In the genomic region with DNA sequence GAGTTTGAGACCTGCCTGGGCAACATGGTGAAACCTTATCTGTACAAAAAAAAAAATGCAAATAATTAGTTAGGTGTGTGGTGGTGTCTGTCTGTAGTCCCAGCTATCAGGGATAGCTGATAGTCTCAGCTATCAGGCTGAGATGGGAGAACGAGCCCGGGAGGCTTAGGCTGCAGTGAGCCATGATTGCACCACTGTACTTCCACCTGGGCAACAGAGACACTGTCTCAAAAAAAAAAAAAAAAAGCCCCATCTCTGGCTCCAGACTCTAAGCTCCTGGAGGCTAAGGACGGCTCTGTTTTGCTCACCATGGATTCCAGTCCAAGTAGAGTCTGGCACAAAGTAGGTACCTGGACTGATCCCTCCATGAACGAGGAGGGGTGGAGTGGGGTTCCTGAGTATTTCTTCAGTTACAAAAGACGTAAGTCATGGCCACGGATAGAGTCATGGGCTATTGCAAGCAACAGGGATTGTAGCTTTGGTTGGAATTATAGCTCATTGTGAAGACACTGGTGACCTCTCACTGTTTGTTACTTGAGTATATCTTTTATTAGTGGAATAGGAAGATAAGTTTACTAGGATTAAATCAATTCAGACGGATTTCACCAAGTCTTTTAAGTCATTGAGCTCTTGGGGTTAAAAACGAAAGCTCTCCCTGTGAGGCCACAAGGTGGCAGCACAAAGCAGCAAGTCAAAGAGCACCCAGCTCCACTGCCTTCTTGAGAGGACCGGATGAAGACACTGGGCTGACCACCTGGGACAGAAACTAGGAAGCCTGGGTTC, we compare ENCODE assay signal across 8 cellular contexts.
DNase-seq lines count a peak whose midpoint lies in the region; ATAC-seq and TF ChIP-seq lines count a peak whose summit lies in the region.

No MANE protein-coding gene starts in this region.

- H3K27me3 ChIP-seq in WERI-Rb-1 (ENCODE audit: insufficient read depth, low read depth, severe bottlenecking) = no peaks in the 10 kb centered on the region

- H3K4me3 ChIP-seq in WERI-Rb-1 (ENCODE audit: low read depth, low read length) (no peak overlapping the region), cardiac fibroblast (replicated peaks in 1 of 2; ENCODE audit: low read depth in 2 of 2, low read length in 2 of 2) (no peak overlapping the region)

- ATAC-seq in HG02623 (IDR thresholded peaks at IDR 0.05; ENCODE audit: unreplicated experiment) (peak; percentile 64), GM18909 (IDR thresholded peaks at IDR 0.05; ENCODE audit: poor library complexity, unreplicated experiment) (no peak)

- no peak overlapping the region for H3K27ac ChIP-seq in WERI-Rb-1

- TF ChIP-seq CTCF in WERI-Rb-1 (IDR thresholded peaks at IDR 0.05; ENCODE audit: low read depth, low read length) (peak; percentile 79), cardiac fibroblast (IDR thresholded peaks at IDR 0.05; ENCODE audit: low read depth, low read length) (peak; percentile 82)

- no peaks in the 10 kb centered on the region for H3K36me3 ChIP-seq in WERI-Rb-1

- DNase-seq in DMS79 treated with DMSO at 0.1 percent for 48 hours (lab: John Stamatoyannopoulos, UW) (peak; percentile 70), NCI-H2171 treated with DMSO at 0.1 percent for 48 hours (lab: John Stamatoyannopoulos, UW) (peak; percentile 62), WERI-Rb-1 (peak; percentile 76), cardiac fibroblast (ENCODE audit: low read depth in 2 of 2) (peak; percentile 91 to 92), iris pigment epithelial cell (ENCODE audit: low read depth) (peak; percentile 89)
- peak; percentile 26 to 54 for DNase-seq in stimulated activated CD4-positive, alpha-beta T cell treated with anti-CD3 and anti-CD28 coated beads, Interleukin-12 subunit alpha, Interleukin-12 subunit beta, amount 100 ng/mL, for 24 hours (ENCODE audit: low read depth in 2 of 2)

- no peaks in the 10 kb centered on the region for H3K9me3 ChIP-seq in WERI-Rb-1 (ENCODE audit: severe bottlenecking)

Comparison
In these comparisons a context has a peak if more than half of its experiments do, and no peak if none do; other contexts are left out.
1. DNase-seq: peak in every context shown above with its lines; median percentile 92 in cardiac fibroblast; 89 in iris pigment epithelial cell; 76 in WERI-Rb-1; 70 in DMS79 treated with DMSO at 0.1 percent for 48 hours; 62 in NCI-H2171 treated with DMSO at 0.1 percent for 48 hours; 40 in stimulated activated CD4-positive, alpha-beta T cell treated with anti-CD3 and anti-CD28 coated beads, Interleukin-12 subunit alpha, Interleukin-12 subunit beta, amount 100 ng/mL, for 24 hours.